21 cellular contexts compared by ENCODE assay signal in genomic region chr1:218676991-218677390, GRCh38.
"Had no signal": no experiment of that assay in that cellular context is flagged by ENCODE, and none has a peak within 500 bp of the region (broad histone marks: within the 10 kb centered on the region; RNA-seq: fewer than 3 reads in every experiment).

No MANE protein-coding gene starts in this region.

- H3K27me3 Mint-ChIP-seq: activated CD4-positive, alpha-beta T cell treated with anti-CD3 and anti-CD28 coated beads, Interleukin-2, amount 10 ng/mL, durations not matched to agents 24 days and 14 days; activated CD8-positive, alpha-beta T cell treated with anti-CD3 and anti-CD28 coated beads for 36 hours; activated naive CD8-positive, alpha-beta T cell treated with anti-CD3 and anti-CD28 coated beads for 36 hours; activated T-helper 17 cell treated with anti-CD3 and anti-CD28 coated beads, Interleukin-2, amount 50 U/mL, for 72 hours; natural killer cell treated with Interleukin-12 subunit alpha and Interleukin-12 subunit beta and Interleukin-15 and Interleukin-18, amount 100 ng/mL, for 72 hours had no signal

- H3K36me3 ChIP-seq: breast epithelium, sigmoid colon, tibial artery, uterus had no signal

- DNase-seq: activated CD4-positive, alpha-beta T cell treated with anti-CD3 and anti-CD28 coated beads, Interleukin-2, amount 10 ng/mL, durations not matched to agents 24 days and 14 days; activated CD8-positive, alpha-beta T cell treated with anti-CD3 and anti-CD28 coated beads for 36 hours; activated naive CD4-positive, alpha-beta T cell; activated naive CD8-positive, alpha-beta T cell treated with anti-CD3 and anti-CD28 coated beads for 36 hours; activated T-cell treated with anti-CD3 and anti-CD28 coated beads, Interleukin-2, amount 50 U/mL, for 1 hour; head of caudate nucleus; left ventricle myocardium superior; nucleus accumbens; posterior cingulate gyrus; sigmoid colon; stimulated activated CD4-positive, alpha-beta T cell treated with anti-CD3 and anti-CD28 coated beads, Interleukin-12 subunit alpha, Interleukin-12 subunit beta, amount 100 ng/mL, for 4 hours; stimulated activated CD4-positive, alpha-beta T cell treated with anti-CD3 and anti-CD28 coated beads, Interleukin-1b, Interleukin-23, amount 100 ng/mL, for 48 hours; stimulated activated naive CD4-positive, alpha-beta T cell treated with Interleukin-2 at 50 U/mL for 16 hours; T1000; tibial artery; uterus had no signal

- H3K36me3 Mint-ChIP-seq: activated naive CD8-positive, alpha-beta T cell treated with anti-CD3 and anti-CD28 coated beads for 36 hours; natural killer cell treated with Interleukin-12 subunit alpha and Interleukin-12 subunit beta and Interleukin-15 and Interleukin-18, amount 100 ng/mL, for 72 hours had no signal

- H3K9me3 Mint-ChIP-seq: activated CD4-positive, alpha-beta T cell treated with anti-CD3 and anti-CD28 coated beads, Interleukin-2, amount 10 ng/mL, durations not matched to agents 24 days and 14 days; activated CD8-positive, alpha-beta T cell treated with anti-CD3 and anti-CD28 coated beads for 36 hours; activated naive CD8-positive, alpha-beta T cell treated with anti-CD3 and anti-CD28 coated beads for 36 hours; activated T-helper 17 cell treated with anti-CD3 and anti-CD28 coated beads, Interleukin-2, amount 50 U/mL, for 72 hours had no signal

- FAIRE-seq: frontal cortex had no signal

- ATAC-seq: activated CD8-positive, alpha-beta T cell treated with anti-CD3 and anti-CD28 coated beads for 36 hours; activated T-helper 17 cell treated with anti-CD3 and anti-CD28 coated beads, Interleukin-2, amount 50 U/mL, for 72 hours; left ventricle myocardium superior; natural killer cell treated with Interleukin-12 subunit alpha and Interleukin-12 subunit beta and Interleukin-15 and Interleukin-18, amount 100 ng/mL, for 72 hours had no signal

- H3K4me1 Mint-ChIP-seq: activated CD4-positive, alpha-beta T cell treated with anti-CD3 and anti-CD28 coated beads, Interleukin-2, amount 10 ng/mL, durations not matched to agents 24 days and 14 days; activated naive CD8-positive, alpha-beta T cell treated with anti-CD3 and anti-CD28 coated beads for 36 hours; activated T-helper 17 cell treated with anti-CD3 and anti-CD28 coated beads, Interleukin-2, amount 50 U/mL, for 72 hours had no signal

- H3K27ac Mint-ChIP-seq: activated CD4-positive, alpha-beta T cell treated with anti-CD3 and anti-CD28 coated beads, Interleukin-2, amount 10 ng/mL, durations not matched to agents 24 days and 14 days; activated CD8-positive, alpha-beta T cell treated with anti-CD3 and anti-CD28 coated beads for 36 hours; activated naive CD8-positive, alpha-beta T cell treated with anti-CD3 and anti-CD28 coated beads for 36 hours; activated T-helper 17 cell treated with anti-CD3 and anti-CD28 coated beads, Interleukin-2, amount 50 U/mL, for 72 hours; natural killer cell treated with Interleukin-12 subunit alpha and Interleukin-12 subunit beta and Interleukin-15 and Interleukin-18, amount 100 ng/mL, for 72 hours had no signal

- H3K4me1 ChIP-seq: breast epithelium, uterus had no signal

- H3K27me3 ChIP-seq: breast epithelium, sigmoid colon, tibial artery, uterus had no signal

- H3K4me3 ChIP-seq: breast epithelium, coronary artery, sigmoid colon, tibial artery, uterus had no signal

- H3K27ac ChIP-seq: breast epithelium, coronary artery, sigmoid colon, tibial artery, uterus had no signal

- H3K9me3 ChIP-seq: breast epithelium, sigmoid colon, tibial artery, uterus had no signal

- H3K4me3 Mint-ChIP-seq: activated CD4-positive, alpha-beta T cell treated with anti-CD3 and anti-CD28 coated beads, Interleukin-2, amount 10 ng/mL, durations not matched to agents 24 days and 14 days; activated CD8-positive, alpha-beta T cell treated with anti-CD3 and anti-CD28 coated beads for 36 hours; activated naive CD8-positive, alpha-beta T cell treated with anti-CD3 and anti-CD28 coated beads for 36 hours; activated T-helper 17 cell treated with anti-CD3 and anti-CD28 coated beads, Interleukin-2, amount 50 U/mL, for 72 hours; natural killer cell treated with Interleukin-12 subunit alpha and Interleukin-12 subunit beta and Interleukin-15 and Interleukin-18, amount 100 ng/mL, for 72 hours had no signal
